Comparison of ENCODE assay signal across 30 cellular contexts in genomic region chr7:1654111-1654510, GRCh38. TPM values are rescaled to one million over a fixed set of nuclear protein-coding genes. Genes with fewer than 3 reads are reported as not detected.
"Had no signal": no experiment of that assay in that cellular context is flagged by ENCODE, and none has a peak within 500 bp of the region (broad histone marks: within the 10 kb centered on the region; RNA-seq: fewer than 3 reads in every experiment).

No MANE protein-coding gene starts in this region.

- ATAC-seq: activated CD8-positive, alpha-beta T cell treated with anti-CD3 and anti-CD28 coated beads for 36 hours; activated T-cell treated with anti-CD3 and anti-CD28 coated beads, Interleukin-2, amount 50 U/mL, for 72 hours; activated T-helper 17 cell treated with anti-CD3 and anti-CD28 coated beads, Interleukin-2, amount 50 U/mL, for 72 hours; body of pancreas; PC-3 had no signal

- DNase-seq: activated CD4-positive, alpha-beta T cell treated with anti-CD3 and anti-CD28 coated beads, Interleukin-2, amount 10 ng/mL, durations not matched to agents 24 days and 14 days; activated CD4-positive, alpha-beta T cell treated with anti-CD3 and anti-CD28 coated beads, Interleukin-2, amount 50 U/mL, for 4 hours; activated CD8-positive, alpha-beta T cell treated with anti-CD3 and anti-CD28 coated beads for 36 hours; activated effector memory CD4-positive, alpha-beta T cell treated with anti-CD3 and anti-CD28 coated beads, Interleukin-2, amount 50 U/mL, for 16 hours; activated naive CD4-positive, alpha-beta T cell; activated naive CD4-positive, alpha-beta T cell treated with anti-CD3 and anti-CD28 coated beads, Interleukin-2, amount 50 U/mL, for 16 hours; activated naive CD8-positive, alpha-beta T cell treated with anti-CD3 and anti-CD28 coated beads, Interleukin-2, amount 10 ng/mL, durations not matched to agents 7 days and 5 days; activated T-cell treated with anti-CD3 and anti-CD28 coated beads, Interleukin-2, amount 50 U/mL, for 1 hour; activated T-cell treated with anti-CD3 and anti-CD28 coated beads, Interleukin-2, amount 50 U/mL, for 72 hours; adrenal gland; body of pancreas; caudate nucleus; cerebellar nuclear complex; Kasumi-1; KG1; MG63; NCI-H1048; NCI-H1436 treated with DMSO at 0.1 percent for 48 hours; NCI-H1694 treated with DMSO at 0.1 percent for 48 hours; NCI-H2029; NCI-H345; NCI-H524 treated with DMSO at 0.1 percent for 48 hours; PC-3; Peyer's patch; RPMI8226; SW 1271; T1000; WERI-Rb-1 had no signal

- H3K36me3 ChIP-seq: adrenal gland, breast epithelium, MG63, Peyer's patch, WERI-Rb-1 had no signal

- H3K4me3 ChIP-seq: adrenal gland, body of pancreas, breast epithelium, MG63, Peyer's patch had no signal

- H3K4me1 ChIP-seq: adrenal gland, body of pancreas, breast epithelium, Peyer's patch had no signal

- H3K27ac ChIP-seq: adrenal gland, body of pancreas, breast epithelium, Peyer's patch, WERI-Rb-1 had no signal

- H3K9me3 ChIP-seq: adrenal gland, body of pancreas, breast epithelium, MG63, Peyer's patch had no signal

- H3K27me3 ChIP-seq: Peyer's patch had no signal

RNA-seq across cellular contexts. Expression of gene ELFN1, which starts 16.0 kb away (rescaled TPM):
- total RNA-seq: activated CD4-positive, alpha-beta T cell treated with anti-CD3 and anti-CD28 coated beads, Interleukin-2, amount 10 ng/mL, durations not matched to agents 24 days and 14 days; activated naive CD8-positive, alpha-beta T cell treated with anti-CD3 and anti-CD28 coated beads, Interleukin-2, amount 10 ng/mL, durations not matched to agents 7 days and 5 days; activated T-cell treated with anti-CD3 and anti-CD28 coated beads, Interleukin-2, amount 50 U/mL, for 72 hours had no signal
